ENCODE assay signal across 15 cellular contexts in genomic region chr6:111750147-111750546, GRCh38.
DNase-seq lines count a peak whose midpoint lies in the region; ATAC-seq and TF ChIP-seq lines count a peak whose summit lies in the region.
"Had no signal": no experiment of that assay in that cellular context is flagged by ENCODE, and none has a peak within 500 bp of the region (broad histone marks: within the 10 kb centered on the region; RNA-seq: fewer than 3 reads in every experiment).

No MANE protein-coding gene starts in this region.

- H3K4me1 ChIP-seq in esophagus squamous epithelium (peaks cover 0 to 43% (median 3%) of the 10 kb centered on the region in 3 donors), stomach (peaks cover 0 to 46% (median 7%) of the 10 kb centered on the region in 4 donors)
- H3K4me1 ChIP-seq: right lobe of liver had no signal

- no peaks in the 10 kb centered on the region for H3K27me3 ChIP-seq in esophagus squamous epithelium
- H3K27me3 ChIP-seq in stomach, result no peaks in the 10 kb centered on the region
- H3K27me3 ChIP-seq: right lobe of liver, upper lobe of right lung had no signal

- TF ChIP-seq POLR2A in esophagus squamous epithelium (IDR thresholded peaks at IDR 0.05), result no peak
- no peak for TF ChIP-seq POLR2A in stomach (IDR thresholded peaks at IDR 0.05)

- H3K36me3 Mint-ChIP-seq in activated naive CD4-positive, alpha-beta T cell treated with anti-CD3 and anti-CD28 coated beads for 36 hours (ENCODE audit: low read depth), result peaks cover 32% of the 10 kb centered on the region
- peaks cover 74% of the 10 kb centered on the region for H3K36me3 Mint-ChIP-seq in activated CD4-positive, alpha-beta memory T cell treated with anti-CD3 and anti-CD28 coated beads, Interleukin-2, amount 10 ng/mL, durations not matched to agents 7 days and 5 days (ENCODE audit: low read depth)

- peak overlapping the region; percentile 95 for H3K27ac Mint-ChIP-seq in activated naive CD4-positive, alpha-beta T cell treated with anti-CD3 and anti-CD28 coated beads for 36 hours
- peak overlapping the region; percentile 98 for H3K27ac Mint-ChIP-seq in activated CD4-positive, alpha-beta memory T cell treated with anti-CD3 and anti-CD28 coated beads, Interleukin-2, amount 10 ng/mL, durations not matched to agents 7 days and 5 days

- H3K4me1 Mint-ChIP-seq in activated naive CD4-positive, alpha-beta T cell treated with anti-CD3 and anti-CD28 coated beads for 36 hours (ENCODE audit: low read depth), result peaks cover 93% of the 10 kb centered on the region
- peaks cover 93% of the 10 kb centered on the region for H3K4me1 Mint-ChIP-seq in activated CD4-positive, alpha-beta memory T cell treated with anti-CD3 and anti-CD28 coated beads, Interleukin-2, amount 10 ng/mL, durations not matched to agents 7 days and 5 days

- TF ChIP-seq EP300 in stomach (IDR thresholded peaks at IDR 0.05), result no peak

- no peak overlapping the region for H3K4me3 ChIP-seq in esophagus squamous epithelium
- H3K4me3 ChIP-seq in stomach, result no peak overlapping the region
- H3K4me3 ChIP-seq: right lobe of liver, upper lobe of right lung had no signal

- intact Hi-C loops in activated naive CD4-positive, alpha-beta T cell treated with anti-CD3 and anti-CD28 coated beads for 36 hours (cut with micrococcal nuclease), result loop anchor here (2.0 kb wide), 1 partner anchor 337 kb away; the partner anchor contains the start of genes FAM229B and TUBE1
- intact Hi-C loops in esophagus squamous epithelium (cut with DNase I), result no loop called here
- intact Hi-C loops in stomach (cut with DNase I; ENCODE audit: low total_unique reads), result no loop called here

- H3K27ac ChIP-seq in esophagus squamous epithelium (peak overlapping the region in 3 of 4 donors; percentile 11 to 72 (median 14)), stomach (peak overlapping the region in 4 of 5 donors; percentile 9 to 59 (median 30))

- POLR2A ChIA-PET in activated CD4-positive, alpha-beta memory T cell treated with anti-CD3 and anti-CD28 coated beads, Interleukin-2, amount 10 ng/mL, durations not matched to agents 7 days and 5 days (lab: Charles Lee), result interaction anchor here (1.3 to 1.4 kb wide), 2 partner anchors 9 to 15 kb away, joined by 3 to 7 read pairs; no protein-coding TSS in a partner anchor

- H3K4me3 Mint-ChIP-seq in activated naive CD4-positive, alpha-beta T cell treated with anti-CD3 and anti-CD28 coated beads for 36 hours, result no peak overlapping the region
- no peak overlapping the region for H3K4me3 Mint-ChIP-seq in activated CD4-positive, alpha-beta memory T cell treated with anti-CD3 and anti-CD28 coated beads, Interleukin-2, amount 10 ng/mL, durations not matched to agents 7 days and 5 days

- CTCF ChIA-PET in activated naive CD4-positive, alpha-beta T cell treated with anti-CD3 and anti-CD28 coated beads for 36 hours (lab: Charles Lee), result interaction anchor here (0.6 to 1.4 kb wide), 2 partner anchors 12 to 28 kb away, joined by 3 to 4 read pairs; no protein-coding TSS in a partner anchor
- CTCF ChIA-PET in activated CD4-positive, alpha-beta memory T cell treated with anti-CD3 and anti-CD28 coated beads, Interleukin-2, amount 10 ng/mL, durations not matched to agents 7 days and 5 days (lab: Charles Lee), result no interaction called here

- DNase-seq in activated naive CD4-positive, alpha-beta T cell treated with anti-CD3 and anti-CD28 coated beads for 36 hours, result no peak
- DNase-seq in activated naive CD4-positive, alpha-beta T cell treated with Interleukin-2 at 50 U/mL for 16 hours, result no peak
- no peak for DNase-seq in activated CD4-positive, alpha-beta memory T cell treated with anti-CD3 and anti-CD28 coated beads, Interleukin-2, amount 10 ng/mL, durations not matched to agents 7 days and 5 days
- DNase-seq in esophagus squamous epithelium (lab: John Stamatoyannopoulos, UW) (no peak), stomach (no peak), glomerular visceral epithelial cell (ENCODE audit: extremely low spot score) (no peak), SIG-M5 treated with dmso at 0.1 percent for 504 hours (lab: John Stamatoyannopoulos, UW; ENCODE audit: unreplicated experiment) (no peak)
- DNase-seq: mammary epithelial cell; NCI-H187; NCI-H524; right lobe of liver; stimulated activated CD4-positive, alpha-beta T cell treated with anti-CD3 and anti-CD28 coated beads, Interleukin-2, amount 100 ng/mL, for 48 hours; stimulated activated CD8-positive, alpha-beta memory T cell treated with anti-CD3 and anti-CD28 coated beads, Interleukin-4, amount 100 ng/mL, for 48 hours; upper lobe of right lung had no signal

- no peaks in the 10 kb centered on the region for H3K27me3 Mint-ChIP-seq in activated naive CD4-positive, alpha-beta T cell treated with anti-CD3 and anti-CD28 coated beads for 36 hours (ENCODE audit: low read depth)
- H3K27me3 Mint-ChIP-seq in activated CD4-positive, alpha-beta memory T cell treated with anti-CD3 and anti-CD28 coated beads, Interleukin-2, amount 10 ng/mL, durations not matched to agents 7 days and 5 days, result no peaks in the 10 kb centered on the region

- H3K9me3 ChIP-seq in esophagus squamous epithelium, result no peaks in the 10 kb centered on the region
- H3K9me3 ChIP-seq in stomach, result no peaks in the 10 kb centered on the region
- H3K9me3 ChIP-seq: right lobe of liver, upper lobe of right lung had no signal

- no peaks in the 10 kb centered on the region for H3K9me3 Mint-ChIP-seq in activated naive CD4-positive, alpha-beta T cell treated with anti-CD3 and anti-CD28 coated beads for 36 hours
- no peaks in the 10 kb centered on the region for H3K9me3 Mint-ChIP-seq in activated CD4-positive, alpha-beta memory T cell treated with anti-CD3 and anti-CD28 coated beads, Interleukin-2, amount 10 ng/mL, durations not matched to agents 7 days and 5 days

- no peak for TF ChIP-seq CTCF in esophagus squamous epithelium (IDR thresholded peaks at IDR 0.05)
- no peak for TF ChIP-seq CTCF in stomach (IDR thresholded peaks at IDR 0.05)

- no peak for ATAC-seq in GM18870 (IDR thresholded peaks at IDR 0.05; ENCODE audit: unreplicated experiment)
- ATAC-seq: right lobe of liver, upper lobe of right lung had no signal

- 86 to 88% methylated on average over 7 of the region's 7 CpGs for WGBS in esophagus squamous epithelium, 2 donors
- 87 to 94% (median 93%) methylated on average over 7 of the region's 7 CpGs for WGBS in stomach, 5 donors

- H3K36me3 ChIP-seq in esophagus squamous epithelium (no peaks in the 10 kb centered on the region), stomach (no peaks in the 10 kb centered on the region)
- H3K36me3 ChIP-seq: right lobe of liver, upper lobe of right lung had no signal
